Comparison of ENCODE assay signal across 29 cellular contexts in the genomic region with DNA sequence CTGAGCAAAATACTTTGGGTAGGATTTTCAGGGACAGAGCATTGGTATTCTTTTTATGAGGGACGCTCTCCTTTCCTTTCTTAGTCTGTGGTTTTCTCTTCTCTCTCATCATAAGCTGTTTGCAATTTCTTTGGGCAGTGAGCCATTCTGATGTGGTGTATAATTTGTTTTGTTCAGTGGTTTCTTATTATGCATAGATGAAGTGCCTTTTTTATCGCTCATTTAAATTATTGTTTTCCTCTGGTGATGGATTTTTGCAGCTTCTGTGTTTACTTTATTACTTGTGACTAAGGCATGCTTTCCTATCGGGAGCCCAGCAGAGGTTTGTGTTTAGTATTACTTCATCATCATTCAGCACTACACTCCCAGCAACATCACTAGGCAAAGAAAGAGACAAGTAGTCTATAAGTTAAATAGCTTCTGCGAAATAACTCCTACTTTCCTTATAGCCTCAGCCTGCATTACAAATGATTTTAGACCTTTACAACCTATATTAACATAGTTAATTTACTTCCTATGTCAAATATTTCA.
DNase-seq lines count a peak whose midpoint lies in the region; ATAC-seq and TF ChIP-seq lines count a peak whose summit lies in the region.
"Had no signal": no experiment of that assay in that cellular context is flagged by ENCODE, and none has a peak within 500 bp of the region (broad histone marks: within the 10 kb centered on the region; RNA-seq: fewer than 3 reads in every experiment).

No MANE protein-coding gene starts in this region.

- intact Hi-C loops in vagina (cut with DNase I) = no loop called here

- no peak for TF ChIP-seq CTCF in fibroblast of mammary gland (conservative IDR thresholded peaks at IDR 0.05; ENCODE audit: control insufficient read depth, insufficient read depth, low read depth, low read length)
- no peak for TF ChIP-seq CTCF in vagina (IDR thresholded peaks at IDR 0.05)

- no peak overlapping the region for H3K4me3 ChIP-seq in fibroblast of mammary gland (ENCODE audit: control insufficient read depth, low read depth, low read length)
- H3K4me3 ChIP-seq in vagina = no peak overlapping the region
- H3K4me3 ChIP-seq: lower lobe of right lung, mucosa of descending colon had no signal

- no peak for ATAC-seq in HG02981 (IDR thresholded peaks at IDR 0.05; ENCODE audit: unreplicated experiment)
- ATAC-seq: esophagus mucosa, lower lobe of right lung, mucosa of descending colon, right cardiac atrium had no signal

- H3K27ac ChIP-seq in vagina = no peak overlapping the region
- H3K27ac ChIP-seq: 22Rv1, brain microvascular endothelial cell, HL-60, lower lobe of right lung, parathyroid adenoma had no signal

- H3K36me3 ChIP-seq in vagina = no peaks in the 10 kb centered on the region
- H3K36me3 ChIP-seq: brain microvascular endothelial cell, lower lobe of right lung had no signal

- no peaks in the 10 kb centered on the region for H3K9me3 ChIP-seq in vagina
- H3K9me3 ChIP-seq: lower lobe of right lung, mucosa of descending colon had no signal

- H3K27me3 ChIP-seq in vagina = no peaks in the 10 kb centered on the region
- H3K27me3 ChIP-seq: brain microvascular endothelial cell had no signal

- no peak for TF ChIP-seq POLR2A in vagina (IDR thresholded peaks at IDR 0.05)

- no peaks in the 10 kb centered on the region for H3K4me1 ChIP-seq in vagina
- H3K4me1 ChIP-seq: lower lobe of right lung, parathyroid adenoma had no signal

- peak in 2 of 3 experiments; percentile 13 to 60 for DNase-seq in NCI-H1417 (lab: John Stamatoyannopoulos, UW)
- no peak for DNase-seq in NCI-H1417 treated with DMSO at 0.1 percent for 48 hours (lab: John Stamatoyannopoulos, UW)
- DNase-seq in SW480 (ENCODE audit: low spot score) = peak; percentile 63
- peak; percentile 33 for DNase-seq in fibroblast of mammary gland (ENCODE audit: low read depth)
- no peak for DNase-seq in NAMALWA (ENCODE audit: low spot score)
- DNase-seq in vagina (ENCODE audit: extremely low spot score in 2 of 2) = no peak
- no peak for DNase-seq in NCI-H1048 (lab: John Stamatoyannopoulos, UW)
- DNase-seq: activated CD4-positive, CD25-positive, alpha-beta regulatory T cell treated with anti-CD3 and anti-CD28 coated beads, Interleukin-2, amount 50 U/mL, for 72 hours; activated gamma-delta T cell; brain microvascular endothelial cell; CD4-positive, alpha-beta T cell; DMS153; effector CD8-positive, alpha-beta T cell; GF-D8; IMR-90; kidney; lower lobe of right lung; mucosa of descending colon; NCI-H1436; NCI-H510A; nephron progenitor cell; NK-92 treated with Interleukin-12 subunit alpha and Interleukin-12 subunit beta, amount 100 ng/mL, for 24 hours; right cardiac atrium; SIG-M5 had no signal

Comparison
In these comparisons a context has a peak if more than half of its experiments do, and no peak if none do; other contexts are left out.
1. DNase-seq: peak in NCI-H1417 (2 of 3), SW480 (single experiment) and fibroblast of mammary gland (single experiment); none in NCI-H1417 treated with DMSO at 0.1 percent for 48 hours (single experiment), NAMALWA (single experiment), vagina (0 of 2) and NCI-H1048 (single experiment).